Comparison of ENCODE assay signal across 21 cellular contexts in genomic region chr4:74161676-74162450, GRCh38. TPM values are rescaled to one million over a fixed set of nuclear protein-coding genes. Genes with fewer than 3 reads are reported as not detected.
DNase-seq lines count a peak whose midpoint lies in the region; ATAC-seq and TF ChIP-seq lines count a peak whose summit lies in the region.
"Had no signal": no experiment of that assay in that cellular context is flagged by ENCODE, and none has a peak within 500 bp of the region (broad histone marks: within the 10 kb centered on the region; RNA-seq: fewer than 3 reads in every experiment).

No MANE protein-coding gene starts in this region.

- ATAC-seq in activated T-cell treated with anti-CD3 and anti-CD28 coated beads, Interleukin-2, amount 50 U/mL, for 72 hours (replicated peaks in 1 of 2), result no peak
- no peak for ATAC-seq in GM18498 (IDR thresholded peaks at IDR 0.05; ENCODE audit: unreplicated experiment)
- ATAC-seq: activated naive CD4-positive, alpha-beta T cell treated with anti-CD3 and anti-CD28 coated beads, Interleukin-2, amount 50 U/mL, for 72 hours; HCT116; Panc1; sciatic nerve had no signal

- H3K27ac ChIP-seq in fibroblast of lung (ENCODE audit: insufficient read depth, low read length), result no peak overlapping the region
- H3K27ac ChIP-seq: vagina had no signal

- H3K36me3 ChIP-seq in fibroblast of lung (ENCODE audit: control insufficient read depth, insufficient read depth, low read length), result no peaks in the 10 kb centered on the region

- peaks cover 2% of the 10 kb centered on the region for H3K27me3 Mint-ChIP-seq in activated T-cell treated with anti-CD3 and anti-CD28 coated beads, Interleukin-2, amount 50 U/mL, for 72 hours (ENCODE audit: low read depth)

- H4K20me1 ChIP-seq in fibroblast of lung (ENCODE audit: control insufficient read depth, extremely low read depth, insufficient read depth, low read length), result no peaks in the 10 kb centered on the region

- H3K4me1 ChIP-seq in fibroblast of lung (ENCODE audit: control insufficient read depth, extremely low read depth, insufficient read depth, low read length), result peaks cover 6% of the 10 kb centered on the region

- no peaks in the 10 kb centered on the region for H3K9me3 ChIP-seq in fibroblast of lung (ENCODE audit: control insufficient read depth, insufficient read depth, low read depth, low read length)
- H3K9me3 ChIP-seq: MG63, vagina had no signal

- H3K4me2 ChIP-seq in fibroblast of lung (ENCODE audit: extremely low read depth, insufficient read depth, low read length), result no peak overlapping the region

- H3K4me3 Mint-ChIP-seq in activated T-cell treated with anti-CD3 and anti-CD28 coated beads, Interleukin-2, amount 50 U/mL, for 72 hours, result no peak overlapping the region

- no peak overlapping the region for H2AFZ ChIP-seq in fibroblast of lung (ENCODE audit: low read length)

- no peaks in the 10 kb centered on the region for H3K27me3 ChIP-seq in fibroblast of lung (ENCODE audit: control insufficient read depth, insufficient read depth, low read length)
- H3K27me3 ChIP-seq: MG63, vagina had no signal

- no peak for TF ChIP-seq CTCF in fibroblast of lung (conservative IDR thresholded peaks at IDR 0.05 in 1 of 2, IDR thresholded peaks at IDR 0.05 in 1 of 2; ENCODE audit: low read depth in 1 of 2, low read length in 2 of 2)

- peak overlapping the region; percentile 61 for H3K27ac Mint-ChIP-seq in activated T-cell treated with anti-CD3 and anti-CD28 coated beads, Interleukin-2, amount 50 U/mL, for 72 hours

- H3K9ac ChIP-seq in fibroblast of lung (ENCODE audit: insufficient read depth, low read length), result no peak overlapping the region

- H3K36me3 Mint-ChIP-seq in activated T-cell treated with anti-CD3 and anti-CD28 coated beads, Interleukin-2, amount 50 U/mL, for 72 hours (ENCODE audit: insufficient read depth in 2 of 2), result peaks cover 3 to 16% of the 10 kb centered on the region in 2 donors

- no peak for DNase-seq in activated T-cell treated with anti-CD3 and anti-CD28 coated beads, Interleukin-2, amount 50 U/mL, for 72 hours
- DNase-seq in activated T-cell treated with anti-CD3 and anti-CD28 coated beads, Interleukin-2, amount 50 U/mL, for 48 hours, result no peak
- DNase-seq in NCI-H524 (lab: John Stamatoyannopoulos, UW), result peak; percentile 39 to 76
- DNase-seq in fibroblast of lung (ENCODE audit: low read depth in 2 of 2), result peak; percentile 47 to 48
- DNase-seq in renal cortical epithelial cell (ENCODE audit: low read depth), result peak; percentile 38
- DNase-seq in NCI-H2029 treated with DMSO at 0.1 percent for 48 hours (lab: John Stamatoyannopoulos, UW), result no peak
- no peak for DNase-seq in NCI-H748 (lab: John Stamatoyannopoulos, UW; ENCODE audit: unreplicated experiment)
- DNase-seq: activated CD4-positive, alpha-beta T cell treated with anti-CD3 and anti-CD28 coated beads, Interleukin-2, amount 50 U/mL, for 4 hours; activated T-cell treated with anti-CD3 and anti-CD28 coated beads, Interleukin-2, amount 50 U/mL, for 1 hour; DMS53; erythroblast; kidney glomerular epithelial cell; MG63; NCI-H187 treated with DMSO at 0.1 percent for 48 hours; NCI-H774 had no signal

- peaks cover 16% of the 10 kb centered on the region for H3K79me2 ChIP-seq in fibroblast of lung (ENCODE audit: control insufficient read depth, insufficient read depth, low read length)

- no peaks in the 10 kb centered on the region for H3K9me3 Mint-ChIP-seq in activated T-cell treated with anti-CD3 and anti-CD28 coated beads, Interleukin-2, amount 50 U/mL, for 72 hours
- H3K9me3 Mint-ChIP-seq: activated naive CD4-positive, alpha-beta T cell treated with anti-CD3 and anti-CD28 coated beads, Interleukin-2, amount 50 U/mL, for 72 hours had no signal

- peaks cover 24% of the 10 kb centered on the region for H3K4me1 Mint-ChIP-seq in activated T-cell treated with anti-CD3 and anti-CD28 coated beads, Interleukin-2, amount 50 U/mL, for 72 hours (ENCODE audit: low read depth)

- no peak overlapping the region for H3K4me3 ChIP-seq in fibroblast of lung (replicated peaks in 1 of 4; ENCODE audit: control extremely low read depth in 1 of 4, insufficient read depth in 1 of 4, low read depth in 3 of 4, low read length in 4 of 4)
- H3K4me3 ChIP-seq: MG63, vagina had no signal

RNA-seq across cellular contexts. Expression of gene MTHFD2L, which starts 3.9 kb away (rescaled TPM):
- total RNA-seq in activated T-cell treated with anti-CD3 and anti-CD28 coated beads, Interleukin-2, amount 50 U/mL, for 72 hours, result 1 to 10 TPM; 7.6 to 9.7 TPM
- 12.1 and 13.0 TPM in 2 replicates for total RNA-seq in fibroblast of lung
- polyA plus RNA-seq in fibroblast of lung, result 4.4 and 5.2 TPM in 2 replicates
- 3.0 and 5.1 TPM in 2 replicates for polyA plus RNA-seq in fibroblast of lung (2012)
- polyA minus RNA-seq in fibroblast of lung (ENCODE audit: low replicate concordance), result 0.15 and 0.55 TPM in 2 replicates
- total RNA-seq in renal cortical epithelial cell, result 22.2 and 71.8 TPM in 2 replicates

Comparison
In these comparisons a context has a peak if more than half of its experiments do, and no peak if none do; other contexts are left out.
1. DNase-seq: peak in NCI-H524 (2 of 2), fibroblast of lung (2 of 2) and renal cortical epithelial cell (single experiment); none in activated T-cell treated with anti-CD3 and anti-CD28 coated beads, Interleukin-2, amount 50 U/mL, for 72 hours (0 of 2), activated T-cell treated with anti-CD3 and anti-CD28 coated beads, Interleukin-2, amount 50 U/mL, for 48 hours (0 of 2), NCI-H2029 treated with DMSO at 0.1 percent for 48 hours (single experiment) and NCI-H748 (single experiment).